Comparison of ENCODE assay signal across 1 cellular context in genomic region chr11:75518204-75518549, GRCh38.
TF ChIP-seq lines count a peak whose summit lies in the region.

No MANE protein-coding gene starts in this region.

TF ChIP-seq in GM12878, 131 proteins besides CTCF, POLR2A, EP300 and RAD21:
- TF ChIP-seq TARDBP (IDR thresholded peaks at IDR 0.05; ENCODE audit: borderline replicate concordance) = no peak
